In genomic region chr2:16215892-16216554, GRCh38 we compare ENCODE assay signal across 16 cellular contexts.
"Had no signal": no experiment of that assay in that cellular context is flagged by ENCODE, and none has a peak within 500 bp of the region (broad histone marks: within the 10 kb centered on the region; RNA-seq: fewer than 3 reads in every experiment).

No MANE protein-coding gene starts in this region.

- H3K4me3 Mint-ChIP-seq: activated CD4-positive, alpha-beta memory T cell treated with anti-CD3 and anti-CD28 coated beads for 36 hours; activated T-cell treated with anti-CD3 and anti-CD28 coated beads, Interleukin-2, amount 50 U/mL, for 4 hours; immature natural killer cell had no signal

- H3K4me1 Mint-ChIP-seq: immature natural killer cell had no signal

- H3K27me3 Mint-ChIP-seq: activated CD4-positive, alpha-beta memory T cell treated with anti-CD3 and anti-CD28 coated beads for 36 hours had no signal

- DNase-seq: activated CD4-positive, alpha-beta memory T cell treated with anti-CD3 and anti-CD28 coated beads for 36 hours; activated CD4-positive, alpha-beta T cell treated with anti-CD3 and anti-CD28 coated beads for 1 hour; activated effector memory CD4-positive, alpha-beta T cell treated with anti-CD3 and anti-CD28 coated beads, Interleukin-2, amount 50 U/mL, for 16 hours; activated T-cell treated with anti-CD3 and anti-CD28 coated beads, Interleukin-2, amount 50 U/mL, for 4 hours; amniotic stem cell; body of pancreas; effector memory CD4-positive, alpha-beta T cell; immature natural killer cell; mammary epithelial cell; sigmoid colon; stimulated activated CD4-positive, alpha-beta T cell treated with anti-CD3 and anti-CD28 coated beads, Interleukin-2, amount 100 ng/mL, for 48 hours; stimulated activated naive CD8-positive, alpha-beta T cell treated with anti-CD3 and anti-CD28 coated beads, Interleukin-15, Interleukin-2, amounts not matched to agents 100 U/mL and 50 U/mL, for 24 hours; SW 1271; T-helper 9 cell had no signal

- H3K36me3 Mint-ChIP-seq: activated CD4-positive, alpha-beta memory T cell treated with anti-CD3 and anti-CD28 coated beads for 36 hours; activated naive CD4-positive, alpha-beta T cell treated with anti-CD3 and anti-CD28 coated beads, Interleukin-2, amount 50 U/mL, for 72 hours; immature natural killer cell had no signal

- H3K27ac Mint-ChIP-seq: activated CD4-positive, alpha-beta memory T cell treated with anti-CD3 and anti-CD28 coated beads for 36 hours; activated naive CD4-positive, alpha-beta T cell treated with anti-CD3 and anti-CD28 coated beads, Interleukin-2, amount 50 U/mL, for 72 hours; immature natural killer cell; progenitor cell of endocrine pancreas had no signal

- H3K9me3 Mint-ChIP-seq: activated naive CD4-positive, alpha-beta T cell treated with anti-CD3 and anti-CD28 coated beads, Interleukin-2, amount 50 U/mL, for 72 hours; activated T-cell treated with anti-CD3 and anti-CD28 coated beads, Interleukin-2, amount 50 U/mL, for 4 hours; immature natural killer cell had no signal
